Comparison of ENCODE assay signal across 1 cellular context in the genomic region with DNA sequence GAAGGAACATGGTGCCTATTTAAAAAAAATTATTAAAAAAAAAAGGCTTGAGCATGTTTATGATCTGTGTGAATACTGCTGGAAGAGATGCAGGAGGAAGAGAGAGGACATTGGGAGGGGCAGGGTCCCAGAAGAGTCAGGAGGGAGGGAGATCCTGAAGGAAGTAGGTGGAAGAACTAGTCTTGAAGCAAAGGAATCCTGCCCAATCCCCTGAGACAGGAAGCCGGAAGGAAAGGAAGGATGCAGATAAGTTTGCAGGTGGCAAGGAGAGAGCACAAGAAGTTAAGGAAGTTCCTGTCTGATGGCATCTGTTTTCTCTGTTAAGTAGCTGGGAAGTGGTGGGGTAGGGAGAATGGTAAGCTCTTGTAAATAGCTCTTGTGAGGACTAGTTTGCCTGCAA.
TF ChIP-seq lines count a peak whose summit lies in the region.

No MANE protein-coding gene starts in this region.

TF ChIP-seq in liver, 16 proteins besides CTCF, POLR2A, EP300 and RAD21:
- TF ChIP-seq, protein P1, sequence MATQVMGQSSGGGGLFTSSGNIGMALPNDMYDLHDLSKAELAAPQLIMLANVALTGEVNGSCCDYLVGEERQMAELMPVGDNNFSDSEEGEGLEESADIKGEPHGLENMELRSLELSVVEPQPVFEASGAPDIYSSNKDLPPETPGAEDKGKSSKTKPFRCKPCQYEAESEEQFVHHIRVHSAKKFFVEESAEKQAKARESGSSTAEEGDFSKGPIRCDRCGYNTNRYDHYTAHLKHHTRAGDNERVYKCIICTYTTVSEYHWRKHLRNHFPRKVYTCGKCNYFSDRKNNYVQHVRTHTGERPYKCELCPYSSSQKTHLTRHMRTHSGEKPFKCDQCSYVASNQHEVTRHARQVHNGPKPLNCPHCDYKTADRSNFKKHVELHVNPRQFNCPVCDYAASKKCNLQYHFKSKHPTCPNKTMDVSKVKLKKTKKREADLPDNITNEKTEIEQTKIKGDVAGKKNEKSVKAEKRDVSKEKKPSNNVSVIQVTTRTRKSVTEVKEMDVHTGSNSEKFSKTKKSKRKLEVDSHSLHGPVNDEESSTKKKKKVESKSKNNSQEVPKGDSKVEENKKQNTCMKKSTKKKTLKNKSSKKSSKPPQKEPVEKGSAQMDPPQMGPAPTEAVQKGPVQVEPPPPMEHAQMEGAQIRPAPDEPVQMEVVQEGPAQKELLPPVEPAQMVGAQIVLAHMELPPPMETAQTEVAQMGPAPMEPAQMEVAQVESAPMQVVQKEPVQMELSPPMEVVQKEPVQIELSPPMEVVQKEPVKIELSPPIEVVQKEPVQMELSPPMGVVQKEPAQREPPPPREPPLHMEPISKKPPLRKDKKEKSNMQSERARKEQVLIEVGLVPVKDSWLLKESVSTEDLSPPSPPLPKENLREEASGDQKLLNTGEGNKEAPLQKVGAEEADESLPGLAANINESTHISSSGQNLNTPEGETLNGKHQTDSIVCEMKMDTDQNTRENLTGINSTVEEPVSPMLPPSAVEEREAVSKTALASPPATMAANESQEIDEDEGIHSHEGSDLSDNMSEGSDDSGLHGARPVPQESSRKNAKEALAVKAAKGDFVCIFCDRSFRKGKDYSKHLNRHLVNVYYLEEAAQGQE (IDR thresholded peaks at IDR 0.05): no peak
- peak; percentile 18 for TF ChIP-seq NR2F2 (IDR thresholded peaks at IDR 0.05)
